Comparison of ENCODE assay signal across 1 cellular context in genomic region chr6:47196113-47196512, GRCh38.
TF ChIP-seq lines count a peak whose summit lies in the region.

No MANE protein-coding gene starts in this region.

TF ChIP-seq in GM23338, 12 proteins besides CTCF, POLR2A, EP300 and RAD21:
- TF ChIP-seq ZNF462 (CRISPR knock-in tag; IDR thresholded peaks at IDR 0.05): no peak
- no peak for TF ChIP-seq STAT1 (IDR thresholded peaks at IDR 0.05; ENCODE audit: unreplicated experiment)
- TF ChIP-seq EZH2 (IDR thresholded peaks at IDR 0.05; ENCODE audit: low read depth, unreplicated experiment): no peak
- TF ChIP-seq REST (IDR thresholded peaks at IDR 0.05; ENCODE audit: unreplicated experiment): no peak
- TF ChIP-seq POLR2AphosphoS5 (IDR thresholded peaks at IDR 0.05; ENCODE audit: low read depth): no peak
TF ChIP-seq in GM23338: peak in this region for 0.
